9 cellular contexts compared by ENCODE assay signal in the genomic region with DNA sequence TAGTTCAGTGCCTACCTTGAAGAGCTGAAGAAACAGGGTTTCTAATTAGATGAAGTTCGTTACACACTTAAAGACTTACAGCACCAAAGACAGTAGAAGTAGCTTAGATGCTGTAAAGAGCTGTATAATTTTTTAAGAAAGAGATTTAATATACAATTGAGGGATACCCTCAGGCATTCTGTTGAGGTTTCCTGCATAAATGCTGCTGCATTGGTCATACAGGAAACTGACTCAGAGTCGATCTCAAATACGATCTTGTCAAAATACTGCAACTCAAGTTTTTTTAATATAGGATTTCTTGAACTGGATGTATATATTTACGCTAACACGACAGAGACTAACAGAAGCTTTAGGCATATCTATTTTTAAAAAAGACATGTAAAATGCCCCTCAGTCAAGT. TPM values are rescaled to one million over a fixed set of nuclear protein-coding genes. Genes with fewer than 3 reads are reported as not detected.
DNase-seq lines count a peak whose midpoint lies in the region; ATAC-seq and TF ChIP-seq lines count a peak whose summit lies in the region.
"Had no signal": no experiment of that assay in that cellular context is flagged by ENCODE, and none has a peak within 500 bp of the region (broad histone marks: within the 10 kb centered on the region; RNA-seq: fewer than 3 reads in every experiment).

No MANE protein-coding gene starts in this region.

- H3K4me3 ChIP-seq in muscle layer of colon (ENCODE audit: low read depth in 1 of 2, low read length in 2 of 2) (no peak overlapping the region), mucosa of descending colon (no peak overlapping the region)

- DNase-seq in COR-L47 (lab: John Stamatoyannopoulos, UW): peak; percentile 11
- peak; percentile 35 for DNase-seq in KG1 (lab: John Stamatoyannopoulos, UW)
- DNase-seq in amniotic stem cell (lab: John Stamatoyannopoulos, UW): peak; percentile 76
- DNase-seq in NCI-H187 treated with DMSO at 0.1 percent for 48 hours (lab: John Stamatoyannopoulos, UW): no peak
- no peak for DNase-seq in mucosa of descending colon
- no peak for DNase-seq in effector CD8-positive, alpha-beta T cell (lab: John Stamatoyannopoulos, UW)

- intact Hi-C loops in mucosa of descending colon (cut with DNase I, micrococcal nuclease): loop anchor here in 1 of 2 donors (5.0 kb wide), 1 partner anchor 147 kb away; no protein-coding TSS in a partner anchor

- ATAC-seq in mucosa of descending colon (no peak), HG03457 (IDR thresholded peaks at IDR 0.05; ENCODE audit: unreplicated experiment) (no peak)
- ATAC-seq: gastroesophageal sphincter had no signal

- peak overlapping the region; percentile 36 for H3K27ac ChIP-seq in muscle layer of colon (ENCODE audit: low read depth, low read length)

- no peak overlapping the region for H3K9ac ChIP-seq in muscle layer of colon (ENCODE audit: low read length)

- no peaks in the 10 kb centered on the region for H3K9me3 ChIP-seq in muscle layer of colon (ENCODE audit: low read length)
- no peaks in the 10 kb centered on the region for H3K9me3 ChIP-seq in mucosa of descending colon
- H3K9me3 ChIP-seq: gastroesophageal sphincter had no signal

- TF ChIP-seq CTCF in mucosa of descending colon (IDR thresholded peaks at IDR 0.05): no peak

- H3K4me1 ChIP-seq in muscle layer of colon (ENCODE audit: insufficient read depth, low read length): peaks cover 19% of the 10 kb centered on the region
- peaks cover 28% of the 10 kb centered on the region for H3K4me1 ChIP-seq in mucosa of descending colon (ENCODE audit: low read depth)

- no peaks in the 10 kb centered on the region for H3K27me3 ChIP-seq in muscle layer of colon (ENCODE audit: control insufficient read depth in 1 of 2, insufficient read depth in 2 of 2, low read length in 2 of 2)
- H3K27me3 ChIP-seq: gastroesophageal sphincter had no signal

- H3K36me3 ChIP-seq in muscle layer of colon (ENCODE audit: insufficient read depth, low read length) (no peaks in the 10 kb centered on the region), mucosa of descending colon (ENCODE audit: low read depth) (no peaks in the 10 kb centered on the region)
- H3K36me3 ChIP-seq: gastroesophageal sphincter had no signal

RNA-seq across cellular contexts. Expression of gene ARID5B, which starts 2.5 kb away (rescaled TPM):
- 10 to 100 TPM; 21.9 to 34.1 (median 22.4) TPM for total RNA-seq in mucosa of descending colon

Comparison
In these comparisons a context has a peak if more than half of its experiments do, and no peak if none do; other contexts are left out.
1. DNase-seq: peak in COR-L47 (single experiment), KG1 (single experiment) and amniotic stem cell (single experiment); none in NCI-H187 treated with DMSO at 0.1 percent for 48 hours (single experiment), mucosa of descending colon (0 of 3) and effector CD8-positive, alpha-beta T cell (single experiment).